In the genomic region with DNA sequence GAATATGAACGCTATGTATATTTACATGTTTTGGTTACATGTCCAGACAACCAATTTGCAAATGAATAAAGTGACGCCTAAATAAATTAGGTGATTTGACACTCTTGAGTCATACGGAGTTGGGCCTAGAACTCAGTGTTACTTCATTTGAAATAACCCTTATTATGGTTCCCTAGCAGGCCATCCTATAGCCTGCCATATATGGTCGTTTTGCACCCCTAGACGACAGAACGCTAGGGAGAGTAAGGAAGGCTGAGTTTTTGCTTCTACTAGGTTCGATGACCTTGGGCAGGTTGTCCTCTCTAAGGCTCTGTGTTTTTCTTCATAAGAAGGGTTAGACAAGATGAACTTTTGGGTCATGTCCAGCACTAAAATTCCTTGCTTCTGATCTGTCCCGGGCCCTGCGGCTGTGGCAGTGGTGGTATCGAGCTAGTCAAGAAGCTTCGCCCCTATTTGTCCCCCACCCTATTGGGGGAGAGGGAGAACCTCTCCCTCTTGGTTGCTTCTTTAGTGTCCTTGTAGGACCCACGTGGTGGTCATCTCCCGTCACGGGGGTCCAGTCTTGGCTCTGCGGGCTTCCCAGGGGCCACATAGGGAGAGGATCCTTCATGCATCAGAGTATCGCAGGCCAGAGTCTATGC, we compare ENCODE assay signal across 8 cellular contexts. TPM values are rescaled to one million over a fixed set of nuclear protein-coding genes. Genes with fewer than 3 reads are reported as not detected.
DNase-seq lines count a peak whose midpoint lies in the region; ATAC-seq, FAIRE-seq and TF ChIP-seq lines count a peak whose summit lies in the region.

No MANE protein-coding gene starts in this region.

- no peak overlapping the region for H2AK5ac ChIP-seq in neuronal stem cell (ENCODE audit: low read depth, low read length)

- CTCF ChIA-PET in endothelial cell of umbilical vein (lab: Charles Lee): interaction anchor here (1.3 to 1.9 kb wide), 2 partner anchors 26 to 160 kb away, joined by 4 to 7 read pairs; no protein-coding TSS in a partner anchor

- H3K4me2 ChIP-seq in BLaER1 treated with 17β-estradiol and CSF1 and Interleukin-3, amounts not matched to agents 10 nM and 100 nM: peak overlapping the region; percentile 23 to 93 (median 54); a peak in 16 of 22 replicates
- H3K4me2 ChIP-seq in Karpas-422 (ENCODE audit: low read depth, low read length, poor library complexity, severe bottlenecking) (peak overlapping the region; percentile 48), endothelial cell of umbilical vein (ENCODE audit: insufficient read depth, low read length) (peak overlapping the region; percentile 11), neuronal stem cell (ENCODE audit: insufficient read depth, low read length, poor library complexity, severe bottlenecking) (no peak overlapping the region)

- DNase-seq in Karpas-422: no peak
- DNase-seq in endothelial cell of umbilical vein (ENCODE audit: low read depth, low spot score): no peak
- no peak for DNase-seq in neuronal stem cell (ENCODE audit: low spot score)
- DNase-seq in effector memory CD8-positive, alpha-beta T cell: no peak
- DNase-seq in activated gamma-delta T cell treated with Interleukin-2 at 50 U/mL for 16 hours: no peak
- DNase-seq in midbrain (lab: John Stamatoyannopoulos, UW): no peak

- H2BK120ac ChIP-seq in neuronal stem cell (ENCODE audit: low read depth, low read length): no peak overlapping the region

- H3K27ac ChIP-seq in BLaER1 treated with 17β-estradiol and CSF1 and Interleukin-3, amounts not matched to agents 10 nM and 100 nM: peak overlapping the region in 7 of 11 experiments; percentile 1 to 96 (median 94); a peak in 9 of 22 replicates
- no peak overlapping the region for H3K27ac ChIP-seq in Karpas-422 (ENCODE audit: low read length)
- no peak overlapping the region for H3K27ac ChIP-seq in endothelial cell of umbilical vein (ENCODE audit: insufficient read depth, low read depth, low read length)
- H3K27ac ChIP-seq in neuronal stem cell (replicated peaks; ENCODE audit: low read length): no peak overlapping the region

- H3K9me3 Mint-ChIP-seq in effector memory CD8-positive, alpha-beta T cell: no peaks in the 10 kb centered on the region

- no peak overlapping the region for H3K14ac ChIP-seq in neuronal stem cell (ENCODE audit: low read length)

- peak overlapping the region; percentile 81 to 96 (median 91); a peak in 13 of 20 replicates for H3K4me3 ChIP-seq in BLaER1 treated with 17β-estradiol and CSF1 and Interleukin-3, amounts not matched to agents 10 nM and 100 nM
- H3K4me3 ChIP-seq in Karpas-422 (ENCODE audit: low read length): peak overlapping the region; percentile 38; the same call in 1 of the 2 replicates
- H3K4me3 ChIP-seq in endothelial cell of umbilical vein (replicated peaks in 1 of 3; ENCODE audit: insufficient read depth in 1 of 3, low read depth in 1 of 3, low read length in 3 of 3): no peak overlapping the region
- H3K4me3 ChIP-seq in neuronal stem cell (ENCODE audit: low read length in 2 of 2): peak overlapping the region in 1 of 2 donors; percentile 2

- no peaks in the 10 kb centered on the region for H3K79me1 ChIP-seq in neuronal stem cell (ENCODE audit: low read depth, low read length)

- peaks cover 0 to 5% (median 0%) of the 10 kb centered on the region in 11 experiments; a peak in 4 of 22 replicates for H3K9me3 ChIP-seq in BLaER1 treated with 17β-estradiol and CSF1 and Interleukin-3, amounts not matched to agents 10 nM and 100 nM (replicated peaks in 1 of 11)
- H3K9me3 ChIP-seq in Karpas-422 (ENCODE audit: low read length): no peaks in the 10 kb centered on the region
- no peaks in the 10 kb centered on the region for H3K9me3 ChIP-seq in endothelial cell of umbilical vein (replicated peaks; ENCODE audit: control insufficient read depth, insufficient read depth, low read length)
- H3K9me3 ChIP-seq in neuronal stem cell (replicated peaks in 1 of 2; ENCODE audit: control insufficient read depth in 2 of 2, insufficient read depth in 1 of 2, low read depth in 1 of 2, low read length in 2 of 2): peaks cover 0 to 2% of the 10 kb centered on the region in 2 donors

- H3K4me1 ChIP-seq in BLaER1 treated with 17β-estradiol and CSF1 and Interleukin-3, amounts not matched to agents 10 nM and 100 nM: peaks cover 20 to 33% (median 25%) of the 10 kb centered on the region in 10 experiments
- H3K4me1 ChIP-seq in Karpas-422 (ENCODE audit: low read length) (peaks cover 35% of the 10 kb centered on the region), endothelial cell of umbilical vein (ENCODE audit: control insufficient read depth, extremely low read depth, insufficient read depth, low read length) (peaks cover 7% of the 10 kb centered on the region), neuronal stem cell (ENCODE audit: control insufficient read depth in 2 of 2, insufficient read depth in 1 of 2, low read depth in 1 of 2, low read length in 2 of 2) (peaks cover 9 to 18% of the 10 kb centered on the region in 2 donors)

- H3K9ac ChIP-seq in BLaER1 treated with 17β-estradiol and CSF1 and Interleukin-3, amounts not matched to agents 10 nM and 100 nM: peak overlapping the region in 1 of 11 experiments; percentile 96; a peak in 3 of 22 replicates
- H3K9ac ChIP-seq in Karpas-422 (ENCODE audit: low read length) (peak overlapping the region; percentile 29; the same call in 1 of the 2 replicates), endothelial cell of umbilical vein (replicated peaks; ENCODE audit: extremely low read depth, insufficient read depth, low read length) (no peak overlapping the region), neuronal stem cell (ENCODE audit: low read depth, low read length, poor library complexity) (no peak overlapping the region)

- H3K9me2 ChIP-seq in Karpas-422 (replicated peaks; ENCODE audit: insufficient read depth, low read length): no peaks in the 10 kb centered on the region; the same call in 1 of the 2 replicates

- peak overlapping the region; percentile 55; the same call in 1 of the 2 replicates for H2AFZ ChIP-seq in Karpas-422 (ENCODE audit: low read length)
- peak overlapping the region; percentile 73 for H2AFZ ChIP-seq in endothelial cell of umbilical vein (ENCODE audit: low read depth, low read length)
- H2AFZ ChIP-seq in neuronal stem cell (ENCODE audit: low read length): peak overlapping the region; percentile 85

- H3K36me3 Mint-ChIP-seq in effector memory CD8-positive, alpha-beta T cell (ENCODE audit: insufficient read depth): peaks cover 13% of the 10 kb centered on the region

- TF ChIP-seq CTCF in endothelial cell of umbilical vein (IDR thresholded peaks at IDR 0.05; ENCODE audit: extremely low read depth in 1 of 2, insufficient read depth in 1 of 2, low read depth in 1 of 2, low read length in 2 of 2): no peak

- H4K91ac ChIP-seq in neuronal stem cell (ENCODE audit: low read depth, low read length, poor library complexity): no peak overlapping the region

- no peak overlapping the region for H3K23ac ChIP-seq in neuronal stem cell (ENCODE audit: low read depth, low read length, poor library complexity)

- no TSS peak for BruUV-seq in endothelial cell of umbilical vein (replicated peaks; lab: Mats Ljungman, UMichigan)

- POLR2A ChIA-PET in endothelial cell of umbilical vein (lab: Charles Lee): interaction anchor here (0.6 kb wide), 1 partner anchor 47 kb away, joined by 6 read pairs; no protein-coding TSS in a partner anchor

- dilution Hi-C loops in endothelial cell of umbilical vein (cut with MboI; ENCODE audit: extremely low pct_ligation_motif_present, low sequenced_read_pairs): no loop called here

- H2BK15ac ChIP-seq in neuronal stem cell (ENCODE audit: low read length): no peak overlapping the region

- no peak for FAIRE-seq in endothelial cell of umbilical vein (lab: Jason Lieb, UNC)

- intact Hi-C loops in endothelial cell of umbilical vein (cut with micrococcal nuclease): loop anchor here (2.0 to 5.0 kb wide), 4 partner anchors 26 to 192 kb away; partner anchors contain the start of gene COX7A2L

- H3K4me3 Mint-ChIP-seq in effector memory CD8-positive, alpha-beta T cell: no peak overlapping the region

- peaks cover 7 to 39% (median 18%) of the 10 kb centered on the region in 11 experiments; a peak in 17 of 22 replicates for H4K20me1 ChIP-seq in BLaER1 treated with 17β-estradiol and CSF1 and Interleukin-3, amounts not matched to agents 10 nM and 100 nM
- H4K20me1 ChIP-seq in Karpas-422 (ENCODE audit: insufficient read depth, low read depth, low read length) (peaks cover 12% of the 10 kb centered on the region; the same call in 1 of the 2 replicates), endothelial cell of umbilical vein (replicated peaks; ENCODE audit: control insufficient read depth, extremely low read depth, insufficient read depth, low read length) (no peaks in the 10 kb centered on the region)

- no peak overlapping the region for H3K27ac Mint-ChIP-seq in effector memory CD8-positive, alpha-beta T cell

- H3K9me1 ChIP-seq in endothelial cell of umbilical vein (replicated peaks; ENCODE audit: control insufficient read depth, extremely low read depth, insufficient read depth, low read length): no peaks in the 10 kb centered on the region

- no peak overlapping the region for H2BK5ac ChIP-seq in neuronal stem cell (ENCODE audit: low read length)

- WGBS in neuronal stem cell (ENCODE audit: extremely low coverage in 2 of 2, insufficient read length in 2 of 2, insufficient replicate concordance in 1 of 2), 2 donors: 100% methylated on average over 1 of the region's 16 CpGs; no CpG with 5 or more reads in 1 of the 2 donors

- no peak for TF ChIP-seq POLR2A in endothelial cell of umbilical vein (IDR thresholded peaks at IDR 0.05; ENCODE audit: low read depth, low read length)

- no peak overlapping the region for H3K4ac ChIP-seq in neuronal stem cell (ENCODE audit: low read length)

- H3K18ac ChIP-seq in neuronal stem cell (ENCODE audit: low read length): peak overlapping the region; percentile 49

- ATAC-seq in effector memory CD8-positive, alpha-beta T cell (replicated peaks): no peak
- no peak for ATAC-seq in GM19395 (IDR thresholded peaks at IDR 0.05; ENCODE audit: unreplicated experiment)

- H2BK12ac ChIP-seq in neuronal stem cell (ENCODE audit: low read length): no peak overlapping the region

- H3K27me3 Mint-ChIP-seq in effector memory CD8-positive, alpha-beta T cell: no peaks in the 10 kb centered on the region

- H4K8ac ChIP-seq in neuronal stem cell (ENCODE audit: low read depth, low read length): no peak overlapping the region

- H3K4me1 Mint-ChIP-seq in effector memory CD8-positive, alpha-beta T cell (ENCODE audit: low read depth in 2 of 2): peaks cover 9 to 19% of the 10 kb centered on the region in 2 donors

- H3K27me3 ChIP-seq in BLaER1 treated with 17β-estradiol and CSF1 and Interleukin-3, amounts not matched to agents 10 nM and 100 nM: no peaks in the 10 kb centered on the region
- H3K27me3 ChIP-seq in Karpas-422 (ENCODE audit: low read length) (no peaks in the 10 kb centered on the region), endothelial cell of umbilical vein (ENCODE audit: control insufficient read depth in 2 of 2, insufficient read depth in 2 of 2, low read length in 2 of 2) (peaks cover 12 to 13% of the 10 kb centered on the region in 2 experiments), neuronal stem cell (ENCODE audit: control insufficient read depth in 3 of 3, insufficient read depth in 3 of 3, low read depth in 1 of 3, low read length in 3 of 3) (peaks cover 0 to 3% (median 0%) of the 10 kb centered on the region in 3 experiments)

- peaks cover 42% of the 10 kb centered on the region for H3K79me2 ChIP-seq in Karpas-422 (ENCODE audit: low read length)
- peaks cover 11% of the 10 kb centered on the region for H3K79me2 ChIP-seq in endothelial cell of umbilical vein (ENCODE audit: control insufficient read depth, insufficient read depth, low read length)

- no peaks in the 10 kb centered on the region for H3K36me3 ChIP-seq in BLaER1 treated with 17β-estradiol and CSF1 and Interleukin-3, amounts not matched to agents 10 nM and 100 nM
- H3K36me3 ChIP-seq in Karpas-422 (ENCODE audit: insufficient read depth, low read length): peaks cover 8% of the 10 kb centered on the region; the same call in 1 of the 2 replicates
- no peaks in the 10 kb centered on the region for H3K36me3 ChIP-seq in endothelial cell of umbilical vein (ENCODE audit: control insufficient read depth in 2 of 2, extremely low read depth in 1 of 2, insufficient read depth in 2 of 2, low read length in 2 of 2)
- H3K36me3 ChIP-seq in neuronal stem cell (replicated peaks in 1 of 2; ENCODE audit: control insufficient read depth in 2 of 2, insufficient read depth in 2 of 2, low read length in 2 of 2): no peaks in the 10 kb centered on the region

RNA-seq across cellular contexts. Expression of gene EML4, which starts 0.6 kb away (rescaled TPM):
- 61.1 and 74.8 TPM in 2 replicates for total RNA-seq in Karpas-422 (2014; rRNA removed; shearing (Covaris generic); ENCODE audit: low replicate concordance)
- 30.8 and 32.0 TPM in 2 replicates for total RNA-seq in endothelial cell of umbilical vein
- 11.1 and 13.3 TPM in 2 replicates for polyA plus RNA-seq in endothelial cell of umbilical vein
- polyA plus RNA-seq in endothelial cell of umbilical vein (2011; cell fraction: cytosol; rRNA removed): 13.3 and 13.4 TPM in 2 replicates
- polyA plus RNA-seq in endothelial cell of umbilical vein (2011; cell fraction: nucleus; rRNA removed): 32.8 and 41.2 TPM in 2 replicates
- polyA plus RNA-seq in endothelial cell of umbilical vein (2012): 14.7 and 21.6 TPM in 2 replicates
- polyA minus RNA-seq in endothelial cell of umbilical vein: 40.5 and 42.8 TPM in 2 replicates
- 19.7 TPM for polyA minus RNA-seq in endothelial cell of umbilical vein (2011; cell fraction: cytosol; rRNA and poly(A)+ RNA removed)
- 37.8 and 48.9 TPM in 2 replicates for polyA minus RNA-seq in endothelial cell of umbilical vein (2011; cell fraction: nucleus; rRNA and poly(A)+ RNA removed)
- 45.6 TPM for polyA plus RNA-seq in neuronal stem cell (2013, experiment 1 of 2)
- polyA plus RNA-seq in neuronal stem cell (2013, experiment 2 of 2): 46.5 TPM

Comparison
In these comparisons a context has a peak if more than half of its experiments do, and no peak if none do; other contexts are left out.
1. H3K27ac ChIP-seq: peak in BLaER1 treated with 17β-estradiol and CSF1 and Interleukin-3, amounts not matched to agents 10 nM and 100 nM (7 of 11); none in Karpas-422 (single experiment), endothelial cell of umbilical vein (single experiment) and neuronal stem cell (single experiment).
2. H3K4me3 ChIP-seq: peak in BLaER1 treated with 17β-estradiol and CSF1 and Interleukin-3, amounts not matched to agents 10 nM and 100 nM (10 of 10) and Karpas-422 (single experiment); none in endothelial cell of umbilical vein (0 of 3).
3. Peak in every context shown above with its lines, with median percentiles within 50 percentile points of each other: H2AFZ ChIP-seq.